ENCODE assay signal across 10 cellular contexts in the genomic region with DNA sequence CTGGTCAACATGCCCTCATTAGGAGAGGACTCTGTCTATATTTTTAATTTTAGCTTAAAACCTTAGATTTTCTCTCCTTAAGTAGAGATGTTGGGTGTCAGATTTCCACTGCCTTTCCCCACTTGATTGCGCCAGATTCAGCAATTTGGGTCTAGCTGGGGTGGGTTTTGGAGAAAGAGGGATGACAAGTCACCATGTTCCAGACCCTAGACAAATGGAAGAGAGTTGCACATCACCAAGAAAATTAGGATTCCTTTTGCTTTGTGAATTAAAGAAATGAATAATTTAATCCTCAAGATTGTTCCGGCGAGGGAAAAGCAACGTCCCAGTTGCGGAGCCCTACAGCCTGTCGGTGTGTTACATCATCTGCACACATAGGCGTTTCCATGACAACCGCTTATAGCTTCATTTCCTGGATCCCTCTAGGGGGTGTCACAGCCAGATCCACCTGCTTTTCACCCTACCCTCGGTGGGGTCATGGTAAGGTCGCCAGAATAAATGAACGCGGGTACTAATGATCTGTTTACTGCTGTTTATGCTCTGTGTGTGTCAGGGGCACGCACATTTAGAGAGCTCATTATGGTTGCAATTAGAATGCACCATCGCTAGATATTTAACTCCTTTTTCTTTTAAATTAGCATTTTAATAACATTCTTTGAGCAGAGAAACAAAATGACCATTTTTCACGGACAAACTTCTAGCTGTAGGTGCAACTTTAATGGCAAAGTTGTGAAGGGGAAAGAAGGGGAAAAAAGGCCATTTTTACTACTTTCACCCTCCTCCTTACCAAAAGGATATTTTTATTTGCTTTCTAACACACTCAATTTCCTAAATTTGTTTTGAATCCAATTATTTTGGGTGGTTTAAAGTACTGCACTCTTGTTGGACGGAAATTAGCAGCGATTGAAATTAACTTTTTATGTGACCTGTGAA. TPM values are rescaled to one million over a fixed set of nuclear protein-coding genes. Genes with fewer than 3 reads are reported as not detected.
DNase-seq lines count a peak whose midpoint lies in the region; ATAC-seq and TF ChIP-seq lines count a peak whose summit lies in the region.
"Had no signal": no experiment of that assay in that cellular context is flagged by ENCODE, and none has a peak within 500 bp of the region (broad histone marks: within the 10 kb centered on the region; RNA-seq: fewer than 3 reads in every experiment).

No MANE protein-coding gene starts in this region.

- no peak overlapping the region for H3K4ac ChIP-seq in neuronal stem cell (ENCODE audit: low read length)

- H2BK12ac ChIP-seq in neuronal stem cell (ENCODE audit: low read length), result no peak overlapping the region

- no peak overlapping the region for H2AK5ac ChIP-seq in neuronal stem cell (ENCODE audit: low read depth, low read length)

- H3K9me3 ChIP-seq in neuronal stem cell (replicated peaks in 1 of 2; ENCODE audit: control insufficient read depth in 2 of 2, insufficient read depth in 1 of 2, low read depth in 1 of 2, low read length in 2 of 2), result no peaks in the 10 kb centered on the region

- H3K36me3 ChIP-seq in neuronal stem cell (replicated peaks in 1 of 2; ENCODE audit: control insufficient read depth in 2 of 2, insufficient read depth in 2 of 2, low read length in 2 of 2), result no peaks in the 10 kb centered on the region

- no peak overlapping the region for H4K8ac ChIP-seq in neuronal stem cell (ENCODE audit: low read depth, low read length)

- H4K91ac ChIP-seq in neuronal stem cell (ENCODE audit: low read depth, low read length, poor library complexity), result no peak overlapping the region

- H3K18ac ChIP-seq in neuronal stem cell (ENCODE audit: low read length), result no peak overlapping the region

- H3K4me1 ChIP-seq in neuronal stem cell (ENCODE audit: control insufficient read depth in 2 of 2, insufficient read depth in 1 of 2, low read depth in 1 of 2, low read length in 2 of 2), result peaks cover 11 to 24% of the 10 kb centered on the region in 2 donors

- H2BK5ac ChIP-seq in neuronal stem cell (ENCODE audit: low read length), result no peak overlapping the region

- H2BK15ac ChIP-seq in neuronal stem cell (ENCODE audit: low read length), result no peak overlapping the region

- ATAC-seq in GM18505 (IDR thresholded peaks at IDR 0.05; ENCODE audit: unreplicated experiment), result no peak

- no peak overlapping the region for H3K4me3 ChIP-seq in neuronal stem cell (ENCODE audit: low read length in 2 of 2)

- no peaks in the 10 kb centered on the region for H3K79me1 ChIP-seq in neuronal stem cell (ENCODE audit: low read depth, low read length)

- H3K4me2 ChIP-seq in neuronal stem cell (ENCODE audit: insufficient read depth, low read length, poor library complexity, severe bottlenecking), result no peak overlapping the region

- TF ChIP-seq POLR2A in GM18505 (IDR thresholded peaks at IDR 0.05; ENCODE audit: borderline replicate concordance, extremely low read depth, insufficient read depth, insufficient read length), result no peak

- no peak overlapping the region for H3K14ac ChIP-seq in neuronal stem cell (ENCODE audit: low read length)

- peaks cover 0 to 33% (median 0%) of the 10 kb centered on the region in 3 experiments for H3K27me3 ChIP-seq in neuronal stem cell (ENCODE audit: control insufficient read depth in 3 of 3, insufficient read depth in 3 of 3, low read depth in 1 of 3, low read length in 3 of 3)

- DNase-seq in NCI-H510A (lab: John Stamatoyannopoulos, UW) (peak; percentile 34), NCI-H510A treated with DMSO at 0.1 percent for 48 hours (lab: John Stamatoyannopoulos, UW) (no peak), NCI-H2171 (lab: John Stamatoyannopoulos, UW) (peak; percentile 61), amniotic epithelial cell (ENCODE audit: low read depth) (peak; percentile 21), neuronal stem cell (ENCODE audit: low spot score) (peak; percentile 55), anterior cingulate cortex (lab: John Stamatoyannopoulos, UW) (no peak), DMS79 treated with DMSO at 0.1 percent for 48 hours (lab: John Stamatoyannopoulos, UW) (no peak)
- DNase-seq: activated CD4-positive, alpha-beta T cell treated with anti-CD3 and anti-CD28 coated beads, Interleukin-2, amount 10 ng/mL, durations not matched to agents 24 days and 14 days; hippocampal formation had no signal

- no peak overlapping the region for H2AFZ ChIP-seq in neuronal stem cell (ENCODE audit: low read length)

- no peak overlapping the region for H2BK120ac ChIP-seq in neuronal stem cell (ENCODE audit: low read depth, low read length)

- no peak overlapping the region for H3K9ac ChIP-seq in neuronal stem cell (ENCODE audit: low read depth, low read length, poor library complexity)

- WGBS in neuronal stem cell (ENCODE audit: extremely low coverage in 2 of 2, insufficient read length in 2 of 2, insufficient replicate concordance in 1 of 2), 2 donors, result no CpG with 5 or more reads among the region's 17 CpGs

- H3K27ac ChIP-seq in neuronal stem cell (replicated peaks; ENCODE audit: low read length), result no peak overlapping the region

- no peak overlapping the region for H3K23ac ChIP-seq in neuronal stem cell (ENCODE audit: low read depth, low read length, poor library complexity)

RNA-seq across cellular contexts. Expression of a gene that starts 41.9 kb away (rescaled TPM):
- polyA plus RNA-seq in neuronal stem cell (2013, experiment 1 of 2), result 11.8 TPM
- 10.6 TPM for polyA plus RNA-seq in neuronal stem cell (2013, experiment 2 of 2)

RNA-seq across cellular contexts. Expression of a gene that starts 48.2 kb away (rescaled TPM):
- 194 TPM for polyA plus RNA-seq in neuronal stem cell (2013, experiment 1 of 2)
- 198 TPM for polyA plus RNA-seq in neuronal stem cell (2013, experiment 2 of 2)

Comparison
In these comparisons a context has a peak if more than half of its experiments do, and no peak if none do; other contexts are left out.
1. DNase-seq: peak in NCI-H510A (single experiment), NCI-H2171 (single experiment), amniotic epithelial cell (single experiment) and neuronal stem cell (single experiment); none in NCI-H510A treated with DMSO at 0.1 percent for 48 hours (single experiment), anterior cingulate cortex (0 of 58) and DMS79 treated with DMSO at 0.1 percent for 48 hours (single experiment).